ENCODE assay signal across 17 cellular contexts in genomic region chr4:80538276-80538926, GRCh38.
DNase-seq lines count a peak whose midpoint lies in the region; ATAC-seq and TF ChIP-seq lines count a peak whose summit lies in the region.
"Had no signal": no experiment of that assay in that cellular context is flagged by ENCODE, and none has a peak within 500 bp of the region (broad histone marks: within the 10 kb centered on the region; RNA-seq: fewer than 3 reads in every experiment).

No MANE protein-coding gene starts in this region.

- H3K27me3 ChIP-seq in Panc1 (ENCODE audit: control insufficient read depth, insufficient read depth, low read length) (no peaks in the 10 kb centered on the region), smooth muscle cell (ENCODE audit: low read depth) (no peaks in the 10 kb centered on the region)

- peaks cover 46% of the 10 kb centered on the region for H3K4me1 Mint-ChIP-seq in activated T-cell treated with anti-CD3 and anti-CD28 coated beads, Interleukin-2, amount 50 U/mL, for 72 hours (ENCODE audit: low read depth)

- H2AFZ ChIP-seq in smooth muscle cell (ENCODE audit: low read depth) = no peak overlapping the region
- H2AFZ ChIP-seq: parathyroid adenoma had no signal

- H3K27me3 Mint-ChIP-seq in activated T-cell treated with anti-CD3 and anti-CD28 coated beads, Interleukin-2, amount 50 U/mL, for 72 hours (ENCODE audit: low read depth) = peaks cover 44% of the 10 kb centered on the region

- no peak overlapping the region for H3K27ac Mint-ChIP-seq in activated T-cell treated with anti-CD3 and anti-CD28 coated beads, Interleukin-2, amount 50 U/mL, for 72 hours

- H3K4me2 ChIP-seq in smooth muscle cell = peak overlapping the region; percentile 13

- no peaks in the 10 kb centered on the region for H3F3A ChIP-seq in smooth muscle cell (ENCODE audit: low read depth)

- in situ Hi-C loops in Panc1 (cut with HindIII; ENCODE audit: low pct_unique_long_range_greater_than_20kb, low sequenced_read_pairs) (no loop called here), KBM-7 (cut with MboI; ENCODE audit: low pct_unique_long_range_greater_than_20kb, low sequenced_read_pairs) (no loop called here)

- H3K36me3 Mint-ChIP-seq in activated T-cell treated with anti-CD3 and anti-CD28 coated beads, Interleukin-2, amount 50 U/mL, for 72 hours (ENCODE audit: insufficient read depth in 2 of 2) = no peaks in the 10 kb centered on the region

- H4K20me1 ChIP-seq in smooth muscle cell (ENCODE audit: low read depth) = no peaks in the 10 kb centered on the region

- CTCF ChIA-PET in Panc1 (lab: Charles Lee) = no interaction called here

- WGBS in smooth muscle cell (ENCODE audit: low lambda C conversion rate) = 85% methylated on average over 4 of the region's 4 CpGs

- H3K36me3 ChIP-seq in Panc1 (ENCODE audit: control insufficient read depth, insufficient read depth, low read length) (no peaks in the 10 kb centered on the region), smooth muscle cell (ENCODE audit: low read depth) (no peaks in the 10 kb centered on the region)

- POLR2A ChIA-PET in Panc1 (lab: Charles Lee) = no interaction called here

- no peaks in the 10 kb centered on the region for H3K9me3 Mint-ChIP-seq in activated T-cell treated with anti-CD3 and anti-CD28 coated beads, Interleukin-2, amount 50 U/mL, for 72 hours

- no peaks in the 10 kb centered on the region for H3K79me2 ChIP-seq in smooth muscle cell (ENCODE audit: low read depth)
- H3K79me2 ChIP-seq: parathyroid adenoma had no signal

- peak; percentile 69 to 75 for ATAC-seq in activated T-cell treated with anti-CD3 and anti-CD28 coated beads, Interleukin-2, amount 50 U/mL, for 72 hours (replicated peaks in 1 of 2)
- ATAC-seq in Panc1 = no peak
- ATAC-seq in left colon = no peak
- ATAC-seq: left cardiac atrium had no signal

- no peak for DNase-seq in activated T-cell treated with anti-CD3 and anti-CD28 coated beads, Interleukin-2, amount 50 U/mL, for 72 hours
- DNase-seq in activated T-cell treated with anti-CD3 and anti-CD28 coated beads, Interleukin-2, amount 50 U/mL, for 48 hours = no peak
- DNase-seq in Panc1 (ENCODE audit: low read depth, low spot score) (peak; percentile 10), epithelial cell of proximal tubule (ENCODE audit: low read depth) (peak; percentile 7), smooth muscle cell (lab: John Stamatoyannopoulos, UW; ENCODE audit: unreplicated experiment) (no peak), KBM-7 (no peak), left colon (no peak), AG08395 (ENCODE audit: low spot score) (no peak)
- DNase-seq: activated naive CD4-positive, alpha-beta T cell; caudate nucleus; effector memory CD4-positive, alpha-beta T cell; head of caudate nucleus; left cardiac atrium; NCI-H1930; NCI-H524; stimulated activated CD4-positive, alpha-beta T cell treated with anti-CD3 and anti-CD28 coated beads, Interleukin-12 subunit alpha, Interleukin-12 subunit beta, amount 100 ng/mL, for 4 hours had no signal

- no peak overlapping the region for H3K9ac ChIP-seq in smooth muscle cell (ENCODE audit: low read depth)
- H3K9ac ChIP-seq: parathyroid adenoma had no signal

- intact Hi-C loops in Panc1 (cut with micrococcal nuclease; ENCODE audit: unreplicated experiment) = no loop called here
- intact Hi-C loops in left colon (cut with DNase I, micrococcal nuclease) = no loop called here

- no TSS peak for BruUV-seq in Panc1 (replicated peaks; lab: Mats Ljungman, UMichigan)

- TF ChIP-seq CTCF in Panc1 (IDR thresholded peaks at IDR 0.05) = no peak
- TF ChIP-seq CTCF in epithelial cell of proximal tubule (conservative IDR thresholded peaks at IDR 0.05; ENCODE audit: low read depth, low read length) = no peak
- no peak for TF ChIP-seq CTCF in smooth muscle cell (IDR thresholded peaks at IDR 0.05; ENCODE audit: borderline replicate concordance, insufficient read depth, poor library complexity, severe bottlenecking)

- no peak overlapping the region for H3K4me3 ChIP-seq in Panc1 (ENCODE audit: low read depth in 2 of 2, low read length in 2 of 2)
- H3K4me3 ChIP-seq in epithelial cell of proximal tubule (ENCODE audit: low read depth, low read length) = no peak overlapping the region
- H3K4me3 ChIP-seq in smooth muscle cell = no peak overlapping the region

- H3K9me3 ChIP-seq in Panc1 (ENCODE audit: control insufficient read depth, insufficient read depth, low read depth, low read length) (no peaks in the 10 kb centered on the region), smooth muscle cell (replicated peaks; ENCODE audit: low read depth) (no peaks in the 10 kb centered on the region)

- no peak overlapping the region for H3K4me3 Mint-ChIP-seq in activated T-cell treated with anti-CD3 and anti-CD28 coated beads, Interleukin-2, amount 50 U/mL, for 72 hours

- H3K4me1 ChIP-seq in Panc1 (ENCODE audit: control insufficient read depth, insufficient read depth, low read length) = no peaks in the 10 kb centered on the region
- H3K4me1 ChIP-seq in smooth muscle cell (ENCODE audit: low read depth) = no peaks in the 10 kb centered on the region
- H3K4me1 ChIP-seq: parathyroid adenoma had no signal

- H3K27ac ChIP-seq in Panc1 (ENCODE audit: low read length) (no peak overlapping the region), smooth muscle cell (ENCODE audit: low read depth) (no peak overlapping the region)
- H3K27ac ChIP-seq: parathyroid adenoma had no signal

Comparison
In these comparisons a context has a peak if more than half of its experiments do, and no peak if none do; other contexts are left out.
1. ATAC-seq: peak in activated T-cell treated with anti-CD3 and anti-CD28 coated beads, Interleukin-2, amount 50 U/mL, for 72 hours (2 of 2); none in Panc1 (single experiment) and left colon (single experiment).
2. DNase-seq: peak in Panc1 (single experiment) and epithelial cell of proximal tubule (single experiment); none in activated T-cell treated with anti-CD3 and anti-CD28 coated beads, Interleukin-2, amount 50 U/mL, for 72 hours (0 of 2), activated T-cell treated with anti-CD3 and anti-CD28 coated beads, Interleukin-2, amount 50 U/mL, for 48 hours (0 of 2), smooth muscle cell (single experiment), KBM-7 (single experiment), left colon (0 of 2) and AG08395 (single experiment).